In the genomic region with DNA sequence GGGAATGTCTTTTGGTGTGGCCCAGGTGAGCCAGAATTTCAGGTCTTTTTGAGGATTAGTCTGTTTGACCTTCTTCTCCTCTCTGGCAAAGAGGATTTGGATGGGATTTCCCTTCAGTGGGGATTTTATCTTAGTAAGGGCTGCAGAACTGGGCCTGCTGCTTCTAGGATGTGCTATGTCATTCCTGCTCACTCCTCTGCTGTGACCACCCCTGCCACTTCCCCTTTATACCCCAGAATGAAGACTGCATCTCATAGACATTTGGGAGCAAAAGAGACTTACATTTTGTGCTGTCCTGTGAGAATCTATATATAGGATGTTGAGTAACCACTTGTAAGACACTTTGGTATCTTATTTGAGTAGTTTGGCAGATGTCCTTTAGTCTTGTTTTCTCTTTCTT, we compare ENCODE assay signal across 13 cellular contexts.
DNase-seq lines count a peak whose midpoint lies in the region; ATAC-seq, FAIRE-seq and TF ChIP-seq lines count a peak whose summit lies in the region.
"Had no signal": no experiment of that assay in that cellular context is flagged by ENCODE, and none has a peak within 500 bp of the region (broad histone marks: within the 10 kb centered on the region; RNA-seq: fewer than 3 reads in every experiment).

No MANE protein-coding gene starts in this region.

- DNase-seq in NAMALWA (ENCODE audit: low spot score) (peak; percentile 14), body of pancreas (no peak), pancreas (no peak), coronary artery (ENCODE audit: low spot score) (no peak), cerebellar nuclear complex (lab: John Stamatoyannopoulos, UW) (no peak)
- no peak for DNase-seq in activated naive CD4-positive, alpha-beta T cell treated with anti-CD3 and anti-CD28 coated beads for 36 hours
- DNase-seq: activated CD4-positive, CD25-positive, alpha-beta regulatory T cell treated with anti-CD3 and anti-CD28 coated beads, Interleukin-2, amount 50 U/mL, for 72 hours; NCI-H1105 treated with DMSO at 0.1 percent for 48 hours; stimulated activated CD4-positive, alpha-beta T cell treated with anti-CD3 and anti-CD28 coated beads, Interleukin-4, amount 100 ng/mL, for 24 hours had no signal

- H3K27ac ChIP-seq in body of pancreas (peak overlapping the region; percentile 25 to 62 (median 42)), pancreas (peak overlapping the region in 3 of 4 donors; percentile 0 to 73 (median 6)), coronary artery (peak overlapping the region in 1 of 2 donors; percentile 39)

- H3K4me3 ChIP-seq in body of pancreas (no peak overlapping the region), pancreas (no peak overlapping the region), coronary artery (no peak overlapping the region)
- H3K4me3 ChIP-seq: thoracic aorta had no signal

- H3K9me3 ChIP-seq in body of pancreas: no peaks in the 10 kb centered on the region
- H3K9me3 ChIP-seq in pancreas: no peaks in the 10 kb centered on the region
- H3K9me3 ChIP-seq: thoracic aorta had no signal

- no peak overlapping the region for H3K27ac Mint-ChIP-seq in activated naive CD4-positive, alpha-beta T cell treated with anti-CD3 and anti-CD28 coated beads for 36 hours

- H3K36me3 Mint-ChIP-seq in activated naive CD4-positive, alpha-beta T cell treated with anti-CD3 and anti-CD28 coated beads for 36 hours (ENCODE audit: low read depth): no peaks in the 10 kb centered on the region
- H3K36me3 Mint-ChIP-seq: activated naive CD4-positive, alpha-beta T cell treated with anti-CD3 and anti-CD28 coated beads, Interleukin-2, amount 50 U/mL, for 72 hours had no signal

- ATAC-seq in GM18502 (IDR thresholded peaks at IDR 0.05; ENCODE audit: poor library complexity, unreplicated experiment) (peak; percentile 41), body of pancreas (no peak), pancreas (peak in 3 of 4 donors; percentile 16 to 62 (median 31)), GM19328 (IDR thresholded peaks at IDR 0.05; ENCODE audit: unreplicated experiment) (no peak)

- TF ChIP-seq POLR2A in body of pancreas (IDR thresholded peaks at IDR 0.05): no peak

- no peak for FAIRE-seq in pancreas (lab: Jason Lieb, UNC)

- peaks cover 29% of the 10 kb centered on the region for H3K4me1 Mint-ChIP-seq in activated naive CD4-positive, alpha-beta T cell treated with anti-CD3 and anti-CD28 coated beads for 36 hours (ENCODE audit: low read depth)

- CTCF ChIA-PET in activated naive CD4-positive, alpha-beta T cell treated with anti-CD3 and anti-CD28 coated beads for 36 hours (lab: Charles Lee): interaction anchor here (0.7 to 1.2 kb wide), 3 partner anchors 9 to 142 kb away, joined by 3 to 5 read pairs (median 3); no protein-coding TSS in a partner anchor

- intact Hi-C loops in body of pancreas (cut with DNase I): no loop called here
- intact Hi-C loops in pancreas (cut with DNase I): no loop called here
- intact Hi-C loops in activated naive CD4-positive, alpha-beta T cell treated with anti-CD3 and anti-CD28 coated beads for 36 hours (cut with micrococcal nuclease): no loop called here

- peaks cover 15% of the 10 kb centered on the region for H3K4me1 ChIP-seq in body of pancreas
- peaks cover 0 to 14% (median 0%) of the 10 kb centered on the region in 3 donors for H3K4me1 ChIP-seq in pancreas

- H3K27me3 Mint-ChIP-seq in activated naive CD4-positive, alpha-beta T cell treated with anti-CD3 and anti-CD28 coated beads for 36 hours (ENCODE audit: low read depth): no peaks in the 10 kb centered on the region

- H3K27me3 ChIP-seq in body of pancreas (no peaks in the 10 kb centered on the region), pancreas (no peaks in the 10 kb centered on the region)

- no peaks in the 10 kb centered on the region for H3K9me3 Mint-ChIP-seq in activated naive CD4-positive, alpha-beta T cell treated with anti-CD3 and anti-CD28 coated beads for 36 hours
- H3K9me3 Mint-ChIP-seq: activated naive CD4-positive, alpha-beta T cell treated with anti-CD3 and anti-CD28 coated beads, Interleukin-2, amount 50 U/mL, for 72 hours had no signal

- H3K36me3 ChIP-seq in body of pancreas (replicated peaks in 1 of 2; ENCODE audit: insufficient read depth in 1 of 2, low read depth in 2 of 2): no peaks in the 10 kb centered on the region
- no peaks in the 10 kb centered on the region for H3K36me3 ChIP-seq in pancreas
- H3K36me3 ChIP-seq: thoracic aorta had no signal

- H3K4me3 Mint-ChIP-seq in activated naive CD4-positive, alpha-beta T cell treated with anti-CD3 and anti-CD28 coated beads for 36 hours: no peak overlapping the region

- TF ChIP-seq CTCF in body of pancreas (IDR thresholded peaks at IDR 0.05): no peak
- TF ChIP-seq CTCF in pancreas (IDR thresholded peaks at IDR 0.05): no peak
- TF ChIP-seq CTCF in coronary artery (IDR thresholded peaks at IDR 0.05): no peak

Comparison
In these comparisons a context has a peak if more than half of its experiments do, and no peak if none do; other contexts are left out.
1. ATAC-seq: peak in GM18502 (single experiment) and pancreas (3 of 4); none in body of pancreas (single experiment) and GM19328 (single experiment).